Comparison of ENCODE assay signal across 14 cellular contexts in genomic region chr5:89353837-89354551, GRCh38.
DNase-seq lines count a peak whose midpoint lies in the region; ATAC-seq and TF ChIP-seq lines count a peak whose summit lies in the region.
"Had no signal": no experiment of that assay in that cellular context is flagged by ENCODE, and none has a peak within 500 bp of the region (broad histone marks: within the 10 kb centered on the region; RNA-seq: fewer than 3 reads in every experiment).

No MANE protein-coding gene starts in this region.

- no peak overlapping the region for H2BK120ac ChIP-seq in mesendoderm (ENCODE audit: low read depth, low read length)

- no peak for TF ChIP-seq POLR2A in breast epithelium (IDR thresholded peaks at IDR 0.05)

- no peaks in the 10 kb centered on the region for H3K27me3 Mint-ChIP-seq in progenitor cell of endocrine pancreas

- H3K36me3 Mint-ChIP-seq in progenitor cell of endocrine pancreas (ENCODE audit: insufficient read depth) = no peaks in the 10 kb centered on the region

- no peak overlapping the region for H3K4me3 ChIP-seq in mesendoderm (ENCODE audit: low read length)
- H3K4me3 ChIP-seq in breast epithelium = no peak overlapping the region
- H3K4me3 ChIP-seq: ascending aorta, sigmoid colon had no signal

- H3K4me3 Mint-ChIP-seq in progenitor cell of endocrine pancreas (ENCODE audit: low read depth) = no peak overlapping the region
- H3K4me3 Mint-ChIP-seq: activated T-helper 1 cell treated with anti-CD3 and anti-CD28 coated beads, Interleukin-12 subunit alpha, Interleukin-12 subunit beta, Interleukin-2, Interleukin-4 antibody, amounts not matched to agents 30 ng/mL and 10 ng/mL and 1 ng/mL, durations not matched to agents 14 hours and 24 hours and 36 hours had no signal

- H4K5ac ChIP-seq in mesendoderm (ENCODE audit: low read length) = no peak overlapping the region

- H3K27me3 ChIP-seq in mesendoderm (ENCODE audit: insufficient read depth, low read length, poor library complexity) = no peaks in the 10 kb centered on the region
- no peaks in the 10 kb centered on the region for H3K27me3 ChIP-seq in breast epithelium
- H3K27me3 ChIP-seq: ascending aorta, sigmoid colon had no signal

- H3K27ac Mint-ChIP-seq in progenitor cell of endocrine pancreas = no peak overlapping the region
- H3K27ac Mint-ChIP-seq: activated T-helper 1 cell treated with anti-CD3 and anti-CD28 coated beads, Interleukin-12 subunit alpha, Interleukin-12 subunit beta, Interleukin-2, Interleukin-4 antibody, amounts not matched to agents 30 ng/mL and 10 ng/mL and 1 ng/mL, durations not matched to agents 14 hours and 24 hours and 36 hours had no signal

- no peak overlapping the region for H3K18ac ChIP-seq in mesendoderm (ENCODE audit: low read length)

- H3K4me1 Mint-ChIP-seq in progenitor cell of endocrine pancreas (ENCODE audit: low read depth) = peaks cover 3% of the 10 kb centered on the region

- H2BK15ac ChIP-seq in mesendoderm (replicated peaks; ENCODE audit: low read depth) = no peak overlapping the region

- no peak for TF ChIP-seq CTCF in breast epithelium (IDR thresholded peaks at IDR 0.05)
- no peak for TF ChIP-seq CTCF in progenitor cell of endocrine pancreas (IDR thresholded peaks at IDR 0.05; ENCODE audit: unreplicated experiment)

- DNase-seq in mesendoderm = peak; percentile 3
- DNase-seq in HuH-7.5 (ENCODE audit: low spot score) = no peak
- no peak for DNase-seq in breast epithelium (ENCODE audit: low spot score in 2 of 2)
- no peak for DNase-seq in SHP77 treated with DMSO at 0.1 percent for 48 hours (lab: John Stamatoyannopoulos, UW)
- no peak for DNase-seq in progenitor cell of endocrine pancreas (ENCODE audit: low spot score, unreplicated experiment)
- DNase-seq: GDM1, NCI-H2081, sigmoid colon, substantia nigra had no signal

- no peak overlapping the region for H2AK5ac ChIP-seq in mesendoderm (ENCODE audit: low read length)

- H3K36me3 ChIP-seq in mesendoderm (ENCODE audit: control insufficient read depth, insufficient read depth, low read length) (no peaks in the 10 kb centered on the region), breast epithelium (no peaks in the 10 kb centered on the region)
- H3K36me3 ChIP-seq: ascending aorta, sigmoid colon had no signal

- H3K9ac ChIP-seq in mesendoderm (ENCODE audit: low read length) = no peak overlapping the region

- ATAC-seq in GM18870 (IDR thresholded peaks at IDR 0.05; ENCODE audit: unreplicated experiment) (peak; percentile 51), GM21619 (IDR thresholded peaks at IDR 0.05; ENCODE audit: unreplicated experiment) (peak; percentile 74), HG03196 (IDR thresholded peaks at IDR 0.05; ENCODE audit: unreplicated experiment) (peak; percentile 48)

- H3K9me3 ChIP-seq in breast epithelium = no peaks in the 10 kb centered on the region
- H3K9me3 ChIP-seq: ascending aorta, sigmoid colon had no signal

- H3K4ac ChIP-seq in mesendoderm (ENCODE audit: low read depth, low read length) = no peak overlapping the region

- no peaks in the 10 kb centered on the region for H3K79me2 ChIP-seq in mesendoderm (ENCODE audit: control insufficient read depth, insufficient read depth, low read length)

- H3K27ac ChIP-seq in mesendoderm (ENCODE audit: low read depth, low read length) (no peak overlapping the region), breast epithelium (no peak overlapping the region)
- H3K27ac ChIP-seq: ascending aorta, sigmoid colon had no signal

- no peak overlapping the region for H3K56ac ChIP-seq in mesendoderm (ENCODE audit: low read length)

- H2BK5ac ChIP-seq in mesendoderm (ENCODE audit: low read length) = no peak overlapping the region

- H3K4me1 ChIP-seq in mesendoderm (ENCODE audit: control insufficient read depth, low read depth, low read length) (no peaks in the 10 kb centered on the region), breast epithelium (no peaks in the 10 kb centered on the region)
- H3K4me1 ChIP-seq: ascending aorta, sigmoid colon had no signal

- no peak overlapping the region for H3K23ac ChIP-seq in mesendoderm (ENCODE audit: low read length)

- H4K8ac ChIP-seq in mesendoderm (ENCODE audit: low read depth, low read length) = no peak overlapping the region

- H3K79me1 ChIP-seq in mesendoderm (ENCODE audit: low read length) = no peaks in the 10 kb centered on the region

- no peaks in the 10 kb centered on the region for H3K9me3 Mint-ChIP-seq in progenitor cell of endocrine pancreas (ENCODE audit: low read depth)
- H3K9me3 Mint-ChIP-seq: activated T-helper 1 cell treated with anti-CD3 and anti-CD28 coated beads, Interleukin-12 subunit alpha, Interleukin-12 subunit beta, Interleukin-2, Interleukin-4 antibody, amounts not matched to agents 30 ng/mL and 10 ng/mL and 1 ng/mL, durations not matched to agents 14 hours and 24 hours and 36 hours had no signal

- no CpG with 5 or more reads among the region's 1 CpG for WGBS in mesendoderm (ENCODE audit: extremely low coverage, insufficient coverage, low lambda C conversion rate)

- H3K4me2 ChIP-seq in mesendoderm (ENCODE audit: low read length) = no peak overlapping the region

- intact Hi-C loops in breast epithelium (cut with DNase I; ENCODE audit: low total_unique reads) = no loop called here
